In genomic region chr14:32470161-32470705, GRCh38 we compare ENCODE assay signal across 12 cellular contexts.
A peak's percentile ranks its signal among the peaks of the same experiment; 100 is the strongest.
DNase-seq lines count a peak whose midpoint lies in the region; ATAC-seq, FAIRE-seq and TF ChIP-seq lines count a peak whose summit lies in the region.
"Had no signal": no experiment of that assay in that cellular context is flagged by ENCODE, and none has a peak within 500 bp of the region (broad histone marks: within the 10 kb centered on the region; RNA-seq: fewer than 3 reads in every experiment).

No MANE protein-coding gene starts in this region.

- H3K9me3 ChIP-seq in psoas muscle = no peaks in the 10 kb centered on the region
- no peaks in the 10 kb centered on the region for H3K9me3 ChIP-seq in aorta (ENCODE audit: control insufficient read depth, low read length)
- H3K9me3 ChIP-seq in MG63 = no peaks in the 10 kb centered on the region
- H3K9me3 ChIP-seq: pancreas, vagina had no signal

- no peaks in the 10 kb centered on the region for H3K27me3 ChIP-seq in psoas muscle (ENCODE audit: insufficient read depth in 3 of 3, low read length in 2 of 3)
- no peaks in the 10 kb centered on the region for H3K27me3 ChIP-seq in aorta (ENCODE audit: control insufficient read depth in 1 of 2, insufficient read depth in 2 of 2, low read length in 1 of 2)
- H3K27me3 ChIP-seq in MG63 = no peaks in the 10 kb centered on the region
- H3K27me3 ChIP-seq: pancreas, vagina had no signal

- no peak for TF ChIP-seq CTCF in psoas muscle (IDR thresholded peaks at IDR 0.05)

- 47 to 65% (median 48%) methylated on average over 4 of the region's 4 CpGs for WGBS in psoas muscle, 3 donors
- 32 to 37% methylated on average over 4 of the region's 4 CpGs for WGBS in aorta, 2 donors

- FAIRE-seq in TTC549 (lab: Jason Lieb, UNC) = peak; percentile 48

- H3K27ac ChIP-seq in psoas muscle = peak overlapping the region; percentile 73
- peak overlapping the region in 1 of 2 donors; percentile 63 for H3K27ac ChIP-seq in aorta (ENCODE audit: low read depth in 1 of 2, low read length in 2 of 2)
- H3K27ac ChIP-seq: pancreas, vagina had no signal

- H3K36me3 ChIP-seq in psoas muscle (ENCODE audit: insufficient read depth in 1 of 2, low read depth in 1 of 2) (no peaks in the 10 kb centered on the region), aorta (ENCODE audit: control insufficient read depth in 1 of 2, insufficient read depth in 2 of 2, low read length in 1 of 2) (no peaks in the 10 kb centered on the region), MG63 (no peaks in the 10 kb centered on the region)
- H3K36me3 ChIP-seq: pancreas, vagina had no signal

- peaks cover 56% of the 10 kb centered on the region for H3K4me1 ChIP-seq in psoas muscle
- H3K4me1 ChIP-seq in aorta (ENCODE audit: control insufficient read depth in 1 of 2, insufficient read depth in 2 of 2, low read length in 2 of 2) = peaks cover 6 to 21% of the 10 kb centered on the region in 2 donors

- ATAC-seq in psoas muscle (no peak), aorta (ENCODE audit: low FRiP score) (no peak), GM18511 (IDR thresholded peaks at IDR 0.05; ENCODE audit: unreplicated experiment) (no peak)

- intact Hi-C loops in psoas muscle (cut with DNase I) (loop anchor here in 1 of 2 donors (5.0 kb wide), 4 partner anchors 42 to 393 kb away; partner anchors contain the start of genes ARHGAP5, RNU6-7 and RNU6-8), aorta (cut with DNase I) (loop anchor here (5.0 kb wide), 4 partner anchors 38 to 213 kb away; no protein-coding TSS in a partner anchor)

- DNase-seq in COLO829 (ENCODE audit: low spot score) (peak; percentile 77), foreskin melanocyte (peak; percentile 70), psoas muscle (no peak), aorta (no peak), NCI-H1694 (lab: John Stamatoyannopoulos, UW) (no peak), MG63 (no peak)
- DNase-seq: activated CD4-positive, alpha-beta T cell treated with anti-CD3 and anti-CD28 coated beads, Interleukin-2, amount 10 ng/mL, durations not matched to agents 7 days and 5 days; pancreas; stimulated activated naive CD4-positive, alpha-beta T cell treated with Interleukin-2 at 50 U/mL for 16 hours had no signal

- no peak overlapping the region for H3K4me3 ChIP-seq in psoas muscle
- no peak overlapping the region for H3K4me3 ChIP-seq in aorta (ENCODE audit: low read length in 2 of 2)
- no peak overlapping the region for H3K4me3 ChIP-seq in MG63
- H3K4me3 ChIP-seq: pancreas, vagina had no signal

Comparison
In these comparisons a context has a peak if more than half of its experiments do, and no peak if none do; other contexts are left out.
1. DNase-seq: peak in COLO829 (single experiment) and foreskin melanocyte (single experiment); none in psoas muscle (0 of 2), aorta (0 of 2), NCI-H1694 (single experiment) and MG63 (single experiment).